In the genomic region with DNA sequence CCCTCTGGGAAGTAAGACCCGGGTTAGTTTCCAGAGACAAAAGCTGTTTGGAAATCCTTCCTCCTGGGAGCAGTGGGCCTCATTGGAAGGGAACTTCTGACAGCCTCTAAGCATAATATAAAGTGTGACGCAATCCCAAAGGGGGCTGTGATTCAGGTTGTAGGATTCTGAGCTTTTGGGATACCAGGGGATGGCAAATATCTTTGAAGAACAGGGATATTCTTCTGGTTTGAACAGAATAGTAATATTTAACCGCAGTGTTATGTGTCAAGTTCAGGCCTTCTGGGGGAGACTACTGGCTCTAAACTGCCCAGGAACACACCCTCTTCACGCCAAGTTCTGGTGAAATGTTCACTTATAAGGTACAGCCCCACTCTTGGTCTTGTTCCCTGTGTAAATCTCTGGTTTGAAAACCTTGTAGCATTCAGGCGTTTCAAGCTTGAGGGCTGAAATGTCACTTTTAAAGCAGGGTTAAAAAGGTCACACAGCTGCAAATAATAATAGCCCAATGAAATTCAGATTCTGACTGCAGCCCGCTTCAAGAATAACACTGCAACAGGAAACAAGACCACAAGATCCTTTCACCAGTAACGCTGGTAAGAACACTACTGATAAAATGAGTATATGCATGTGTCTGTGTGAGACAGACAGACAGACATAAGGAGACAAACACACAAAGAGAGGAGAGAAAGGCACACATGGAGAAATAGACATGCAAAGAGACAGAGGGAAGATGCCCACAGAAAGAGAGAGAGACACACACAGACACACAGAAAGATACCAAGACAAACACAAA, we compare ENCODE assay signal across 9 cellular contexts.
DNase-seq lines count a peak whose midpoint lies in the region; ATAC-seq and TF ChIP-seq lines count a peak whose summit lies in the region.
"Had no signal": no experiment of that assay in that cellular context is flagged by ENCODE, and none has a peak within 500 bp of the region (broad histone marks: within the 10 kb centered on the region; RNA-seq: fewer than 3 reads in every experiment).

No MANE protein-coding gene starts in this region.

- peaks cover 46% of the 10 kb centered on the region for H3K4me1 Mint-ChIP-seq in osteocyte (ENCODE audit: unreplicated experiment)

- POLR2A ChIA-PET in OCI-LY7 (lab: Charles Lee): interaction anchor here (0.8 to 1.6 kb wide), 8 partner anchors 8 to 335 kb away, joined by 3 to 7 read pairs (median 4); no protein-coding TSS in a partner anchor

- no peaks in the 10 kb centered on the region for H3K36me3 Mint-ChIP-seq in osteocyte (ENCODE audit: unreplicated experiment)

- H3K36me3 ChIP-seq in OCI-LY7 (ENCODE audit: insufficient read depth, low read length): no peaks in the 10 kb centered on the region
- no peaks in the 10 kb centered on the region for H3K36me3 ChIP-seq in left lung
- no peaks in the 10 kb centered on the region for H3K36me3 ChIP-seq in testis (ENCODE audit: low read depth, missing control alignments)
- H3K36me3 ChIP-seq in sigmoid colon: no peaks in the 10 kb centered on the region

- no peaks in the 10 kb centered on the region for H3K9me3 Mint-ChIP-seq in osteocyte (ENCODE audit: unreplicated experiment)

- H3K4me1 ChIP-seq in OCI-LY7 (ENCODE audit: insufficient read depth, low read length, poor library complexity, severe bottlenecking): peaks cover 23% of the 10 kb centered on the region
- H3K4me1 ChIP-seq in left lung: no peaks in the 10 kb centered on the region
- H3K4me1 ChIP-seq in testis: no peaks in the 10 kb centered on the region
- H3K4me1 ChIP-seq in sigmoid colon: no peaks in the 10 kb centered on the region

- no peaks in the 10 kb centered on the region for H4K20me1 ChIP-seq in OCI-LY7 (ENCODE audit: insufficient read depth, low read length)

- TF ChIP-seq CTCF in OCI-LY7 (conservative IDR thresholded peaks at IDR 0.05; ENCODE audit: low read length) (no peak), osteocyte (IDR thresholded peaks at IDR 0.05) (no peak), left lung (IDR thresholded peaks at IDR 0.05) (no peak), testis (IDR thresholded peaks at IDR 0.05) (no peak), sigmoid colon (IDR thresholded peaks at IDR 0.05) (no peak)

- 79 to 84% methylated on average over 7 of the region's 7 CpGs for WGBS in testis, 2 donors
- 48 to 52% methylated on average over 7 of the region's 7 CpGs for WGBS in sigmoid colon, 2 donors

- no TSS peak for BruUV-seq in OCI-LY7 (replicated peaks; lab: Mats Ljungman, UMichigan)

- peak overlapping the region; percentile 40 for H2AFZ ChIP-seq in OCI-LY7 (ENCODE audit: low read length)

- TF ChIP-seq POLR2A in testis (IDR thresholded peaks at IDR 0.05) (no peak), sigmoid colon (IDR thresholded peaks at IDR 0.05) (no peak)

- intact Hi-C loops in OCI-LY7 (cut with micrococcal nuclease; ENCODE audit: unreplicated experiment) (loop anchor here (2.0 kb wide), 1 partner anchor 91 kb away; no protein-coding TSS in a partner anchor), left lung (cut with DNase I) (no loop called here), testis (cut with DNase I; ENCODE audit: low total_unique reads) (no loop called here), sigmoid colon (cut with DNase I) (no loop called here)

- ATAC-seq in GM18909 (IDR thresholded peaks at IDR 0.05; ENCODE audit: poor library complexity, unreplicated experiment): peak; percentile 71
- ATAC-seq in HG02759 (IDR thresholded peaks at IDR 0.05; ENCODE audit: unreplicated experiment): peak; percentile 81
- ATAC-seq in left lung: no peak

- H3K9me3 ChIP-seq in OCI-LY7 (ENCODE audit: low read length) (no peaks in the 10 kb centered on the region), left lung (no peaks in the 10 kb centered on the region), testis (no peaks in the 10 kb centered on the region), sigmoid colon (no peaks in the 10 kb centered on the region)

- H3K4me3 ChIP-seq in OCI-LY7 (ENCODE audit: low read depth, low read length, poor library complexity, severe bottlenecking) (peak overlapping the region; percentile 12), left lung (no peak overlapping the region), testis (no peak overlapping the region), sigmoid colon (no peak overlapping the region)
- H3K4me3 ChIP-seq: skin epidermis had no signal

- DNase-seq in OCI-LY7 (ENCODE audit: low spot score) (peak; percentile 49), osteocyte (ENCODE audit: extremely low spot score, unreplicated experiment) (no peak), left lung (no peak), germinal center (ENCODE audit: low spot score) (no peak), testis (no peak), sigmoid colon (no peak)

- TF ChIP-seq EP300 in sigmoid colon (IDR thresholded peaks at IDR 0.05): no peak

- H3K9me2 ChIP-seq in OCI-LY7 (ENCODE audit: insufficient read depth, low read length): no peaks in the 10 kb centered on the region

- no peaks in the 10 kb centered on the region for H3K27me3 ChIP-seq in left lung
- H3K27me3 ChIP-seq in testis: no peaks in the 10 kb centered on the region
- H3K27me3 ChIP-seq in sigmoid colon: no peaks in the 10 kb centered on the region

- H3K79me2 ChIP-seq in OCI-LY7 (ENCODE audit: insufficient read depth, low read depth, low read length): no peaks in the 10 kb centered on the region

- no peaks in the 10 kb centered on the region for H3K27me3 Mint-ChIP-seq in osteocyte (ENCODE audit: unreplicated experiment)

- peak overlapping the region; percentile 32 for H3K27ac Mint-ChIP-seq in osteocyte (ENCODE audit: unreplicated experiment)

- CTCF ChIA-PET in OCI-LY7 (lab: Charles Lee; ENCODE audit: unreplicated experiment): interaction anchor here (0.5 kb wide), 1 partner anchor 16 kb away, joined by 3 read pairs; no protein-coding TSS in a partner anchor

- H3K4me3 Mint-ChIP-seq in osteocyte (ENCODE audit: unreplicated experiment): peak overlapping the region; percentile 0

- H3K27ac ChIP-seq in OCI-LY7 (ENCODE audit: low read depth, low read length, poor library complexity, severe bottlenecking) (no peak overlapping the region), left lung (no peak overlapping the region), testis (no peak overlapping the region), sigmoid colon (no peak overlapping the region)
- H3K27ac ChIP-seq: skin epidermis had no signal

- H3K4me2 ChIP-seq in OCI-LY7 (ENCODE audit: low read length): peak overlapping the region; percentile 55
